Comparison of ENCODE assay signal across 1 cellular context in the genomic region with DNA sequence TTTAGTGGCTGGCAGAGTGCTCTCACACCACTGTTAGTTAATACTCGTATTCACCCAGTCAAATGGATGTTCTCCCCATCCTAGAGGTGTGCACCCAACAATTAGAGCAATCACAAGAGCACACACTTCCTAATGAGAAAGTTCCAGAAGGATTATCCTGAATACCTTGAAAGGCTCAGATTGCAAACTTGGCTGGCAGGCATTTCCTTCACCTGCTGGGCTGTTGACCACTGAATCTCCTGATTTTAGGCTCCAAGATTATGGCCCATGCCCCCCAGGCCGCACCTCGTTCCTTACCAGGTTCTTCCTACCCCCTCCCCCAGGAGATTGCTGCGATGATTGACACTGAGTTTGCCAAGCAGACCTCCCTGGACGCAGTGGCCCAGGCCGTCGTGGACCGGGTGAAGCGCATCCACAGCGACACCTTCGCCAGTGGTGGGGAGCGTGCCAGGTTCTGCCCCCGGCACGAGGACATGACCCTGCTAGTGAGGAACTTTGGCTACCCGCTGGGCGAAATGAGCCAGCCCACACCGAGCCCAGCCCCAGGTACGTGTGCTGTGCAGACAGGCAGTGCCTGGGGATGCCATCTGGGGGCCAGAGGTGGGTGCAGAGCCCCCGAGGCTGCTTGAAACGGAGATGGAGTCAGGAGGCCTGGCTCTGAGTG.
TF ChIP-seq lines count a peak whose summit lies in the region.

No MANE protein-coding gene starts in this region.

TF ChIP-seq in WTC11, 78 proteins besides CTCF, POLR2A, EP300 and RAD21:
- TF ChIP-seq FOXK1 (CRISPR knock-in tag; IDR thresholded peaks at IDR 0.05) (no peak), CBFB (CRISPR knock-in tag; IDR thresholded peaks at IDR 0.05; ENCODE audit: low read depth) (no peak), PRRX2 (CRISPR knock-in tag; IDR thresholded peaks at IDR 0.05) (no peak), NFYB (CRISPR knock-in tag; conservative IDR thresholded peaks at IDR 0.05; ENCODE audit: low read depth) (no peak), EMX1 (CRISPR knock-in tag; IDR thresholded peaks at IDR 0.05) (no peak), TCF7 (CRISPR knock-in tag; IDR thresholded peaks at IDR 0.05; ENCODE audit: low read depth) (no peak)
- TF ChIP-seq, protein P1, sequence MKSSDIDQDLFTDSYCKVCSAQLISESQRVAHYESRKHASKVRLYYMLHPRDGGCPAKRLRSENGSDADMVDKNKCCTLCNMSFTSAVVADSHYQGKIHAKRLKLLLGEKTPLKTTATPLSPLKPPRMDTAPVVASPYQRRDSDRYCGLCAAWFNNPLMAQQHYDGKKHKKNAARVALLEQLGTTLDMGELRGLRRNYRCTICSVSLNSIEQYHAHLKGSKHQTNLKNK (CRISPR knock-in tag; IDR thresholded peaks at IDR 0.05) = no peak
- TF ChIP-seq, protein P2, sequence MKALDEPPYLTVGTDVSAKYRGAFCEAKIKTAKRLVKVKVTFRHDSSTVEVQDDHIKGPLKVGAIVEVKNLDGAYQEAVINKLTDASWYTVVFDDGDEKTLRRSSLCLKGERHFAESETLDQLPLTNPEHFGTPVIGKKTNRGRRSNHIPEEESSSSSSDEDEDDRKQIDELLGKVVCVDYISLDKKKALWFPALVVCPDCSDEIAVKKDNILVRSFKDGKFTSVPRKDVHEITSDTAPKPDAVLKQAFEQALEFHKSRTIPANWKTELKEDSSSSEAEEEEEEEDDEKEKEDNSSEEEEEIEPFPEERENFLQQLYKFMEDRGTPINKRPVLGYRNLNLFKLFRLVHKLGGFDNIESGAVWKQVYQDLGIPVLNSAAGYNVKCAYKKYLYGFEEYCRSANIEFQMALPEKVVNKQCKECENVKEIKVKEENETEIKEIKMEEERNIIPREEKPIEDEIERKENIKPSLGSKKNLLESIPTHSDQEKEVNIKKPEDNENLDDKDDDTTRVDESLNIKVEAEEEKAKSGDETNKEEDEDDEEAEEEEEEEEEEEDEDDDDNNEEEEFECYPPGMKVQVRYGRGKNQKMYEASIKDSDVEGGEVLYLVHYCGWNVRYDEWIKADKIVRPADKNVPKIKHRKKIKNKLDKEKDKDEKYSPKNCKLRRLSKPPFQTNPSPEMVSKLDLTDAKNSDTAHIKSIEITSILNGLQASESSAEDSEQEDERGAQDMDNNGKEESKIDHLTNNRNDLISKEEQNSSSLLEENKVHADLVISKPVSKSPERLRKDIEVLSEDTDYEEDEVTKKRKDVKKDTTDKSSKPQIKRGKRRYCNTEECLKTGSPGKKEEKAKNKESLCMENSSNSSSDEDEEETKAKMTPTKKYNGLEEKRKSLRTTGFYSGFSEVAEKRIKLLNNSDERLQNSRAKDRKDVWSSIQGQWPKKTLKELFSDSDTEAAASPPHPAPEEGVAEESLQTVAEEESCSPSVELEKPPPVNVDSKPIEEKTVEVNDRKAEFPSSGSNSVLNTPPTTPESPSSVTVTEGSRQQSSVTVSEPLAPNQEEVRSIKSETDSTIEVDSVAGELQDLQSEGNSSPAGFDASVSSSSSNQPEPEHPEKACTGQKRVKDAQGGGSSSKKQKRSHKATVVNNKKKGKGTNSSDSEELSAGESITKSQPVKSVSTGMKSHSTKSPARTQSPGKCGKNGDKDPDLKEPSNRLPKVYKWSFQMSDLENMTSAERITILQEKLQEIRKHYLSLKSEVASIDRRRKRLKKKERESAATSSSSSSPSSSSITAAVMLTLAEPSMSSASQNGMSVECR (CRISPR knock-in tag; IDR thresholded peaks at IDR 0.05; ENCODE audit: borderline replicate concordance) = no peak
